15 cellular contexts compared by ENCODE assay signal in genomic region chr2:131588152-131588873, GRCh38.
DNase-seq lines count a peak whose midpoint lies in the region; ATAC-seq, FAIRE-seq and TF ChIP-seq lines count a peak whose summit lies in the region.
"Had no signal": no experiment of that assay in that cellular context is flagged by ENCODE, and none has a peak within 500 bp of the region (broad histone marks: within the 10 kb centered on the region; RNA-seq: fewer than 3 reads in every experiment).

No MANE protein-coding gene starts in this region.

- no peak overlapping the region for H3K27ac Mint-ChIP-seq in activated CD8-positive, alpha-beta T cell treated with anti-CD3 and anti-CD28 coated beads for 36 hours
- no peak overlapping the region for H3K27ac Mint-ChIP-seq in MCF 10A (ENCODE audit: low read depth, unreplicated experiment)
- H3K27ac Mint-ChIP-seq: naive thymus-derived CD8-positive, alpha-beta T cell had no signal

- no peaks in the 10 kb centered on the region for H3K4me1 Mint-ChIP-seq in activated CD8-positive, alpha-beta T cell treated with anti-CD3 and anti-CD28 coated beads for 36 hours (ENCODE audit: low read depth)
- no peaks in the 10 kb centered on the region for H3K4me1 Mint-ChIP-seq in MCF 10A (ENCODE audit: insufficient read depth, unreplicated experiment)
- H3K4me1 Mint-ChIP-seq: central memory CD8-positive, alpha-beta T cell; naive thymus-derived CD8-positive, alpha-beta T cell had no signal

- H3K4me3 Mint-ChIP-seq in activated CD8-positive, alpha-beta T cell treated with anti-CD3 and anti-CD28 coated beads for 36 hours: no peak overlapping the region
- no peak overlapping the region for H3K4me3 Mint-ChIP-seq in MCF 10A (ENCODE audit: unreplicated experiment)
- H3K4me3 Mint-ChIP-seq: central memory CD8-positive, alpha-beta T cell; naive thymus-derived CD8-positive, alpha-beta T cell had no signal

- intact Hi-C loops in activated CD8-positive, alpha-beta T cell treated with anti-CD3 and anti-CD28 coated beads for 36 hours (cut with micrococcal nuclease): no loop called here
- intact Hi-C loops in MCF 10A (cut with micrococcal nuclease): no loop called here

- BruUV-seq in MCF 10A (replicated peaks; lab: Mats Ljungman, UMichigan): no TSS peak

- TF ChIP-seq POLR2A in GM12892 (IDR thresholded peaks at IDR 0.05; ENCODE audit: low read depth, low read length): no peak

- H3K36me3 Mint-ChIP-seq in activated CD8-positive, alpha-beta T cell treated with anti-CD3 and anti-CD28 coated beads for 36 hours (ENCODE audit: low read depth): no peaks in the 10 kb centered on the region
- H3K36me3 Mint-ChIP-seq in MCF 10A (ENCODE audit: insufficient read depth, unreplicated experiment): no peaks in the 10 kb centered on the region
- H3K36me3 Mint-ChIP-seq: naive thymus-derived CD8-positive, alpha-beta T cell had no signal

- no peaks in the 10 kb centered on the region for H3K9me3 Mint-ChIP-seq in activated CD8-positive, alpha-beta T cell treated with anti-CD3 and anti-CD28 coated beads for 36 hours
- no peaks in the 10 kb centered on the region for H3K9me3 Mint-ChIP-seq in MCF 10A (ENCODE audit: unreplicated experiment)
- H3K9me3 Mint-ChIP-seq: central memory CD8-positive, alpha-beta T cell had no signal

- no peak for TF ChIP-seq CTCF in activated CD8-positive, alpha-beta T cell treated with anti-CD3 and anti-CD28 coated beads for 36 hours (IDR thresholded peaks at IDR 0.05)
- no peak for TF ChIP-seq CTCF in MCF 10A (IDR thresholded peaks at IDR 0.05; ENCODE audit: unreplicated experiment)

- H3K27me3 Mint-ChIP-seq in activated CD8-positive, alpha-beta T cell treated with anti-CD3 and anti-CD28 coated beads for 36 hours: peaks cover 19% of the 10 kb centered on the region
- peaks cover 70% of the 10 kb centered on the region for H3K27me3 Mint-ChIP-seq in MCF 10A (ENCODE audit: insufficient read depth, unreplicated experiment)

- CTCF ChIA-PET in activated CD8-positive, alpha-beta T cell treated with anti-CD3 and anti-CD28 coated beads for 36 hours (lab: Charles Lee): no interaction called here
- CTCF ChIA-PET in MCF 10A (lab: Yijun Ruan, JAX): no interaction called here

- POLR2A ChIA-PET in activated CD8-positive, alpha-beta T cell treated with anti-CD3 and anti-CD28 coated beads for 36 hours (lab: Charles Lee): no interaction called here
- POLR2A ChIA-PET in MCF 10A (lab: Yijun Ruan, JAX): no interaction called here

- FAIRE-seq in GM12892 (lab: Jason Lieb, UNC): peak; percentile 82
- FAIRE-seq: H1 had no signal

- ATAC-seq in GM19455 (IDR thresholded peaks at IDR 0.05; ENCODE audit: unreplicated experiment): peak; percentile 82
- ATAC-seq in HG02852 (IDR thresholded peaks at IDR 0.05; ENCODE audit: unreplicated experiment): peak; percentile 77
- ATAC-seq in HG03460 (IDR thresholded peaks at IDR 0.05; ENCODE audit: unreplicated experiment): peak; percentile 74
- no peak for ATAC-seq in activated CD8-positive, alpha-beta T cell treated with anti-CD3 and anti-CD28 coated beads for 36 hours
- ATAC-seq: naive thymus-derived CD8-positive, alpha-beta T cell had no signal

- DNase-seq in GM12892 (ENCODE audit: insufficient read length) (no peak), UCSD-AML1 (lab: John Stamatoyannopoulos, UW; ENCODE audit: unreplicated experiment) (no peak), AG08395 (ENCODE audit: low spot score) (no peak), MCF 10A (ENCODE audit: unreplicated experiment) (no peak)
- DNase-seq in activated CD8-positive, alpha-beta T cell treated with anti-CD3 and anti-CD28 coated beads for 36 hours: no peak
- DNase-seq: activated CD4-positive, alpha-beta T cell treated with anti-CD3 and anti-CD28 coated beads for 4 hours; DMS79 treated with DMSO at 0.1 percent for 48 hours; islet precursor cell; naive thymus-derived CD8-positive, alpha-beta T cell; NCI-H526 had no signal
